Comparison of ENCODE assay signal across 14 cellular contexts in genomic region chr11:62242021-62242420, GRCh38. TPM values are rescaled to one million over a fixed set of nuclear protein-coding genes. Genes with fewer than 3 reads are reported as not detected.
DNase-seq lines count a peak whose midpoint lies in the region; ATAC-seq, FAIRE-seq and TF ChIP-seq lines count a peak whose summit lies in the region.
"Had no signal": no experiment of that assay in that cellular context is flagged by ENCODE, and none has a peak within 500 bp of the region (broad histone marks: within the 10 kb centered on the region; RNA-seq: fewer than 3 reads in every experiment).

Gene SCGB1D2 (plus strand): TSS chr11:62242239. CDS start chr11:62242308, 69 bp downstream.

- TF ChIP-seq CTCF in A549 (IDR thresholded peaks at IDR 0.05): no peak

- TF ChIP-seq EP300 in A549 (IDR thresholded peaks at IDR 0.05): no peak

- peaks cover 8% of the 10 kb centered on the region; the same call in 2 of the 3 replicates for H3K4me1 ChIP-seq in A549

- no peak for TF ChIP-seq POLR2A in A549 (IDR thresholded peaks at IDR 0.05; ENCODE audit: low read length)

- H3K4me2 ChIP-seq in A549: peak within 1 kb of the TSS; percentile 22; the same call in 1 of the 3 replicates

- no peaks in the 10 kb centered on the region for H3K36me3 Mint-ChIP-seq in activated CD8-positive, alpha-beta T cell treated with anti-CD3 and anti-CD28 coated beads, Interleukin-2, amount 10 ng/mL, durations not matched to agents 7 days and 5 days (ENCODE audit: low read depth)

- peaks cover 21% of the 10 kb centered on the region for H3K27me3 Mint-ChIP-seq in activated CD8-positive, alpha-beta T cell treated with anti-CD3 and anti-CD28 coated beads, Interleukin-2, amount 10 ng/mL, durations not matched to agents 7 days and 5 days (ENCODE audit: low read depth)

- no peaks in the 10 kb centered on the region; the same call in 2 of the 3 replicates for H3K9me3 ChIP-seq in A549

- TF ChIP-seq RAD21 in A549 (conservative IDR thresholded peaks at IDR 0.05 in 1 of 2, IDR thresholded peaks at IDR 0.05 in 1 of 2): no peak

- H3K4me3 Mint-ChIP-seq in activated CD8-positive, alpha-beta T cell treated with anti-CD3 and anti-CD28 coated beads, Interleukin-2, amount 10 ng/mL, durations not matched to agents 7 days and 5 days: no peak within 1 kb of the TSS
- H3K4me3 Mint-ChIP-seq: T-helper 2 cell treated with Interferon-gamma antibody and Interleukin-4, amounts not matched to agents 5 μg/mL and 100 μg/mL, for 36 hours had no signal

- peak; percentile 44 to 62; a peak in 5 of 6 replicates for ATAC-seq in A549
- peak; percentile 99 for ATAC-seq in left ventricle myocardium superior
- ATAC-seq in GM19397 (IDR thresholded peaks at IDR 0.05; ENCODE audit: unreplicated experiment): no peak
- no peak for ATAC-seq in activated CD8-positive, alpha-beta T cell treated with anti-CD3 and anti-CD28 coated beads, Interleukin-2, amount 10 ng/mL, durations not matched to agents 7 days and 5 days
- no peak for ATAC-seq in GM19023 (IDR thresholded peaks at IDR 0.05; ENCODE audit: unreplicated experiment)
- no peak for ATAC-seq in HG02870 (IDR thresholded peaks at IDR 0.05; ENCODE audit: unreplicated experiment)

- no peak within 1 kb of the TSS for H3K27ac Mint-ChIP-seq in activated CD8-positive, alpha-beta T cell treated with anti-CD3 and anti-CD28 coated beads, Interleukin-2, amount 10 ng/mL, durations not matched to agents 7 days and 5 days
- H3K27ac Mint-ChIP-seq: T-helper 2 cell treated with Interferon-gamma antibody and Interleukin-4, amounts not matched to agents 5 μg/mL and 100 μg/mL, for 36 hours had no signal

- H3K4me1 Mint-ChIP-seq in activated CD8-positive, alpha-beta T cell treated with anti-CD3 and anti-CD28 coated beads, Interleukin-2, amount 10 ng/mL, durations not matched to agents 7 days and 5 days (ENCODE audit: low read depth): no peaks in the 10 kb centered on the region

- no peak within 1 kb of the TSS for H3K27ac ChIP-seq in A549
- H3K27ac ChIP-seq: cardiac muscle cell had no signal

- CTCF ChIA-PET in A549 (lab: Yijun Ruan, JAX): interaction anchor here (0.9 to 2.9 kb wide), 4 partner anchors 13 to 121 kb away, joined by 3 to 10 read pairs (median 8); no protein-coding TSS in a partner anchor
- CTCF ChIA-PET in activated CD8-positive, alpha-beta T cell treated with anti-CD3 and anti-CD28 coated beads, Interleukin-2, amount 10 ng/mL, durations not matched to agents 7 days and 5 days (lab: Charles Lee): interaction anchor here (1.3 to 1.5 kb wide), 2 partner anchors 69 to 70 kb away, joined by 3 read pairs; no protein-coding TSS in a partner anchor

- DNase-seq in A549 (ENCODE audit: low read depth in 1 of 2, low spot score in 1 of 2) (peak; percentile 23 to 50), LoVo (ENCODE audit: low spot score) (peak; percentile 38), RPMI7951 (ENCODE audit: low read depth) (peak; percentile 24), left ventricle myocardium superior (peak; percentile 85)
- DNase-seq in activated CD8-positive, alpha-beta T cell treated with anti-CD3 and anti-CD28 coated beads, Interleukin-2, amount 10 ng/mL, durations not matched to agents 7 days and 5 days: no peak
- DNase-seq: activated T-cell treated with anti-CD3 and anti-CD28 coated beads for 4 hours; stimulated activated CD4-positive, alpha-beta T cell treated with anti-CD3 and anti-CD28 coated beads, Interleukin-12 subunit alpha, Interleukin-12 subunit beta, amount 100 ng/mL, for 4 hours; stimulated activated naive CD4-positive, alpha-beta T cell treated with Interleukin-2 at 50 U/mL for 16 hours had no signal

- no peaks in the 10 kb centered on the region for H3K9me3 Mint-ChIP-seq in activated CD8-positive, alpha-beta T cell treated with anti-CD3 and anti-CD28 coated beads, Interleukin-2, amount 10 ng/mL, durations not matched to agents 7 days and 5 days (ENCODE audit: insufficient read depth)
- H3K9me3 Mint-ChIP-seq: T-helper 2 cell treated with Interferon-gamma antibody and Interleukin-4, amounts not matched to agents 5 μg/mL and 100 μg/mL, for 36 hours had no signal

- no peak within 1 kb of the TSS for H3K4me3 ChIP-seq in A549
- H3K4me3 ChIP-seq: cardiac muscle cell had no signal

- 0% methylated on average over 3 of the region's 3 CpGs for WGBS in A549 (ENCODE audit: missing lambda C conversion rate)

- intact Hi-C loops in left ventricle myocardium superior (cut with micrococcal nuclease): no loop called here

- no peak for FAIRE-seq in A549 (lab: Jason Lieb, UNC)

- POLR2A ChIA-PET in A549 (lab: Yijun Ruan, JAX): no interaction called here
- POLR2A ChIA-PET in activated CD8-positive, alpha-beta T cell treated with anti-CD3 and anti-CD28 coated beads, Interleukin-2, amount 10 ng/mL, durations not matched to agents 7 days and 5 days (lab: Charles Lee): no interaction called here

TF ChIP-seq in A549, 52 proteins besides CTCF, POLR2A, EP300 and RAD21:
- TF ChIP-seq RNF2 (IDR thresholded peaks at IDR 0.05; ENCODE audit: borderline replicate concordance, low read depth) (no peak), EHF (CRISPR knock-in tag; IDR thresholded peaks at IDR 0.05) (no peak), HOXB13 (CRISPR knock-in tag; IDR thresholded peaks at IDR 0.05; ENCODE audit: low read depth) (no peak)
- TF ChIP-seq, protein P1, sequence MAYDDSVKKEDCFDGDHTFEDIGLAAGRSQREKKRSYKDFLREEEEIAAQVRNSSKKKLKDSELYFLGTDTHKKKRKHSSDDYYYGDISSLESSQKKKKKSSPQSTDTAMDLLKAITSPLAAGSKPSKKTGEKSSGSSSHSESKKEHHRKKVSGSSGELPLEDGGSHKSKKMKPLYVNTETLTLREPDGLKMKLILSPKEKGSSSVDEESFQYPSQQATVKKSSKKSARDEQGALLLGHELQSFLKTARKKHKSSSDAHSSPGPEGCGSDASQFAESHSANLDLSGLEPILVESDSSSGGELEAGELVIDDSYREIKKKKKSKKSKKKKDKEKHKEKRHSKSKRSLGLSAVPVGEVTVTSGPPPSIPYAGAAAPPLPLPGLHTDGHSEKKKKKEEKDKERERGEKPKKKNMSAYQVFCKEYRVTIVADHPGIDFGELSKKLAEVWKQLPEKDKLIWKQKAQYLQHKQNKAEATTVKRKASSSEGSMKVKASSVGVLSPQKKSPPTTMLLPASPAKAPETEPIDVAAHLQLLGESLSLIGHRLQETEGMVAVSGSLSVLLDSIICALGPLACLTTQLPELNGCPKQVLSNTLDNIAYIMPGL (CRISPR knock-in tag; IDR thresholded peaks at IDR 0.05; ENCODE audit: borderline replicate concordance): no peak
TF ChIP-seq in A549: peak in this region for 0.

RNA-seq across cellular contexts. Expression of gene SCGB1D2, which starts in this region (rescaled TPM):
- polyA plus RNA-seq in A549 (2011; rRNA removed) (not detected in 2 replicates), A549 (2017; fragmentation: RNase III; extraction: RNeasy Plus Mini Kit Qiagen cat#74134 plus additional on column Dnase treatment) (not detected in 3 replicates)
- polyA plus RNA-seq in A549 (2012; cell fraction: cytosol; rRNA removed): not detected in 2 replicates
- polyA plus RNA-seq in A549 (2012; cell fraction: nucleus; rRNA removed): not detected in 2 replicates
- not detected in 2 replicates for polyA minus RNA-seq in A549 (2011; rRNA and poly(A)+ RNA removed)
- not detected in 2 replicates for total RNA-seq in RPMI7951 (2014; rRNA removed; shearing (Covaris generic))
- total RNA-seq in left ventricle myocardium superior: 4.0 TPM
- total RNA-seq in activated CD8-positive, alpha-beta T cell treated with anti-CD3 and anti-CD28 coated beads, Interleukin-2, amount 10 ng/mL, durations not matched to agents 7 days and 5 days: not detected
- total RNA-seq: cardiac muscle cell, glomerular endothelial cell had no signal
- polyA plus RNA-seq: cardiac muscle cell had no signal

Comparison
In these comparisons a context has a peak if more than half of its experiments do, and no peak if none do; other contexts are left out.
1. Peak in DNase-seq, ATAC-seq and H3K4me2 ChIP-seq in A549; RNA of the gene not detected or under 1 TPM.
2. Peak in DNase-seq in RPMI7951; RNA of the gene not detected or under 1 TPM.